In the genomic region with DNA sequence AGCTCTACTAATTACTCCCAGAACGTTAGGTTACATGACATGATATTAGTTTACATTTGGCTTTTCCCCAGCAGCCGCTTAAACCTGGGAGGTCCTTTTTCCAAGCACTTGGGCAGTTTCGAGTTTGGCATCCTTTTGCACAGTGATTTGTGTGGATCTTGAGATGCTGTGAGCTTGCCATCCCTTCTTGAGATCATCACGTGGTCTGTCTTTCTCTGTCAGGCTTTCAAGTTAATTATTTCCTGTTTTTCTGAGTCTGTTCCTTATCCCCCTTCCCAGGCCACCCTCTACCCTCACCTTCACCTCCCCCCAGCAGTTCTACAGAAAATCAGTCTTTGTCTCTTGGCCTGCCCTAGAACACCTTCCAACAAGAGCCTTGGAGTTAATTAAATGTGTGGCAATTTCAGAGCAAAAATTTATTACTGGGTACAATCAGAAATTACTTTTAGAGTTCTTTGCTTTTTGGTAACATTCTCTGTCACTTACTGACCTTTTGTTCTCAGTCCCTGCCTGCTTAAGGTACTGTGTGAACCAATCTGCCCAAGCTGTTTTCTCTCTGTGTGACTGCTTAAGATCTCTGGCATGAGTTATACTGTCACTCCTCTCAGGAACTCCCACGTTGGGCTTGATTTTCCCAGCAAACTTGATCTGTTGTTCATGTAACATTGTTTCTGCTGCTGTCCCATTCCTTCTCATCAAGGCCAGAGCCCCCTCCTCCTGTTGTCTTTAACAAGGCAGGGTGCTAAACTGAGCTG, we compare ENCODE assay signal across 1 cellular context.
TF ChIP-seq lines count a peak whose summit lies in the region.

No MANE protein-coding gene starts in this region.

TF ChIP-seq in WTC11, 78 proteins besides CTCF, POLR2A, EP300 and RAD21 (continued from another document):
- TF ChIP-seq, protein P1, sequence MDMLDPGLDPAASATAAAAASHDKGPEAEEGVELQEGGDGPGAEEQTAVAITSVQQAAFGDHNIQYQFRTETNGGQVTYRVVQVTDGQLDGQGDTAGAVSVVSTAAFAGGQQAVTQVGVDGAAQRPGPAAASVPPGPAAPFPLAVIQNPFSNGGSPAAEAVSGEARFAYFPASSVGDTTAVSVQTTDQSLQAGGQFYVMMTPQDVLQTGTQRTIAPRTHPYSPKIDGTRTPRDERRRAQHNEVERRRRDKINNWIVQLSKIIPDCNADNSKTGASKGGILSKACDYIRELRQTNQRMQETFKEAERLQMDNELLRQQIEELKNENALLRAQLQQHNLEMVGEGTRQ (CRISPR knock-in tag; IDR thresholded peaks at IDR 0.05) = peak; percentile 53
- TF ChIP-seq, protein P2, sequence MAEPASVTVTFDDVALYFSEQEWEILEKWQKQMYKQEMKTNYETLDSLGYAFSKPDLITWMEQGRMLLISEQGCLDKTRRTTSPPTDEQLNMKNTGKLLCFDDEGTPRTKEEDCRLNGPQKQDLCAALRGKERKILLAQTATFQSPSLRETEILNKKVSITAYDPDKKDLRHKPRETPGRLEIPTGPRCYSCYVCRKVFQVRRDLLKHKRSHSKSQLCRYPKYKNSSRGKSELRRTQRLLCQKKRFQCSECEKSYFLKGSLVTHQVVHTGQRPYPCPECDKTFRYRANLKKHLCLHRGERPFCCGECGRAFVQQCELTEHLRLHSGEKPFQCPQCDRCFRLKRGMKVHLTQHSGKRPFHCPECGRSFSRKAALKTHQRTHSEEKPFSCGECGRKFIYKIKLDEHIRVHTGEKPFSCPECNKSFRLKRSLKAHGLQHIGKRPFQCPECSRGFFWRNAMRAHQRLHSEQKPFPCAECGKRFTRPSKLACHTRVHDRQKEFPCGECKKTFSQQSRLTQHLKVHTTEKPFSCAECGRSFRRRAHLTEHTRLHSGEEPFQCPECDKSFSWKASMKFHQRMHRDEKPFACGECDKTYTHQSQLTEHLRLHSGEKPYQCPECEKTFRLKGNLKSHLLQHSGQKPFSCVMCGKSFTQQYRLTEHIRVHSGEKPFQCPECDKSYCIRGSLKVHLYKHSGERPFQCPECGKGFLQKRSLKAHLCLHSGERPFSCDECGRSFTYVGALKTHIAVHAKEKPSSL (CRISPR knock-in tag; conservative IDR thresholded peaks at IDR 0.05) = no peak
- TF ChIP-seq, protein P3, sequence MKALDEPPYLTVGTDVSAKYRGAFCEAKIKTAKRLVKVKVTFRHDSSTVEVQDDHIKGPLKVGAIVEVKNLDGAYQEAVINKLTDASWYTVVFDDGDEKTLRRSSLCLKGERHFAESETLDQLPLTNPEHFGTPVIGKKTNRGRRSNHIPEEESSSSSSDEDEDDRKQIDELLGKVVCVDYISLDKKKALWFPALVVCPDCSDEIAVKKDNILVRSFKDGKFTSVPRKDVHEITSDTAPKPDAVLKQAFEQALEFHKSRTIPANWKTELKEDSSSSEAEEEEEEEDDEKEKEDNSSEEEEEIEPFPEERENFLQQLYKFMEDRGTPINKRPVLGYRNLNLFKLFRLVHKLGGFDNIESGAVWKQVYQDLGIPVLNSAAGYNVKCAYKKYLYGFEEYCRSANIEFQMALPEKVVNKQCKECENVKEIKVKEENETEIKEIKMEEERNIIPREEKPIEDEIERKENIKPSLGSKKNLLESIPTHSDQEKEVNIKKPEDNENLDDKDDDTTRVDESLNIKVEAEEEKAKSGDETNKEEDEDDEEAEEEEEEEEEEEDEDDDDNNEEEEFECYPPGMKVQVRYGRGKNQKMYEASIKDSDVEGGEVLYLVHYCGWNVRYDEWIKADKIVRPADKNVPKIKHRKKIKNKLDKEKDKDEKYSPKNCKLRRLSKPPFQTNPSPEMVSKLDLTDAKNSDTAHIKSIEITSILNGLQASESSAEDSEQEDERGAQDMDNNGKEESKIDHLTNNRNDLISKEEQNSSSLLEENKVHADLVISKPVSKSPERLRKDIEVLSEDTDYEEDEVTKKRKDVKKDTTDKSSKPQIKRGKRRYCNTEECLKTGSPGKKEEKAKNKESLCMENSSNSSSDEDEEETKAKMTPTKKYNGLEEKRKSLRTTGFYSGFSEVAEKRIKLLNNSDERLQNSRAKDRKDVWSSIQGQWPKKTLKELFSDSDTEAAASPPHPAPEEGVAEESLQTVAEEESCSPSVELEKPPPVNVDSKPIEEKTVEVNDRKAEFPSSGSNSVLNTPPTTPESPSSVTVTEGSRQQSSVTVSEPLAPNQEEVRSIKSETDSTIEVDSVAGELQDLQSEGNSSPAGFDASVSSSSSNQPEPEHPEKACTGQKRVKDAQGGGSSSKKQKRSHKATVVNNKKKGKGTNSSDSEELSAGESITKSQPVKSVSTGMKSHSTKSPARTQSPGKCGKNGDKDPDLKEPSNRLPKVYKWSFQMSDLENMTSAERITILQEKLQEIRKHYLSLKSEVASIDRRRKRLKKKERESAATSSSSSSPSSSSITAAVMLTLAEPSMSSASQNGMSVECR (CRISPR knock-in tag; IDR thresholded peaks at IDR 0.05; ENCODE audit: borderline replicate concordance) = no peak
